In genomic region chr1:46552357-46553237, GRCh38 we compare ENCODE assay signal across 26 cellular contexts. TPM values are rescaled to one million over a fixed set of nuclear protein-coding genes. Genes with fewer than 3 reads are reported as not detected.
DNase-seq lines count a peak whose midpoint lies in the region; ATAC-seq, FAIRE-seq and TF ChIP-seq lines count a peak whose summit lies in the region.
"Had no signal": no experiment of that assay in that cellular context is flagged by ENCODE, and none has a peak within 500 bp of the region (broad histone marks: within the 10 kb centered on the region; RNA-seq: fewer than 3 reads in every experiment).

No MANE protein-coding gene starts in this region.

- DNase-seq in COR-L47 (lab: John Stamatoyannopoulos, UW) (peak; percentile 28), RWPE2 (ENCODE audit: low spot score) (peak; percentile 35), kidney (peak; percentile 37), spleen (peak; percentile 56), esophagus muscularis mucosa (ENCODE audit: extremely low spot score) (no peak), T1000 (lab: John Stamatoyannopoulos, UW) (no peak), endothelial cell (ENCODE audit: low spot score) (no peak)
- DNase-seq: ACHN; CD4-positive, alpha-beta T cell; DND-41; MM.1S; NCI-H1092 treated with DMSO at 0.1 percent for 48 hours; NCI-H1436 treated with DMSO at 0.1 percent for 48 hours; NCI-H2029; NCI-H2227 treated with DMSO at 0.1 percent for 48 hours; NCI-H510A treated with DMSO at 0.1 percent for 48 hours; NCI-H774; SJCRH30 had no signal

- no peak overlapping the region for H3K9ac ChIP-seq in kidney (ENCODE audit: low read length in 2 of 2)
- H3K9ac ChIP-seq: BLaER1 had no signal

- TF ChIP-seq EP300 in esophagus muscularis mucosa (IDR thresholded peaks at IDR 0.05) = no peak

- no peak for ATAC-seq in RWPE2 (ENCODE audit: low read depth)

- H3K4me1 Mint-ChIP-seq in endothelial cell (ENCODE audit: unreplicated experiment) = peaks cover 2% of the 10 kb centered on the region

- no peak overlapping the region for H3K4me3 ChIP-seq in RWPE2 (ENCODE audit: severe bottlenecking)
- H3K4me3 ChIP-seq in kidney (ENCODE audit: low read length in 2 of 2) = no peak overlapping the region
- no peak overlapping the region for H3K4me3 ChIP-seq in spleen
- no peak overlapping the region for H3K4me3 ChIP-seq in esophagus muscularis mucosa
- H3K4me3 ChIP-seq: BLaER1, K562, Peyer's patch, SJCRH30 had no signal

- no peak overlapping the region for H3K27ac Mint-ChIP-seq in endothelial cell (ENCODE audit: unreplicated experiment)
- H3K27ac Mint-ChIP-seq: CD4-positive, alpha-beta T cell had no signal

- no peak for FAIRE-seq in kidney (lab: Jason Lieb, UNC)
- FAIRE-seq: GM12891, H54, K562 had no signal

- 77 to 95% (median 92%) methylated on average over 10 of the region's 10 CpGs for WGBS in spleen, 5 donors
- 95% methylated on average over 10 of the region's 10 CpGs for WGBS in esophagus muscularis mucosa

- H3K9me3 ChIP-seq in RWPE2 (ENCODE audit: severe bottlenecking) (no peaks in the 10 kb centered on the region), kidney (ENCODE audit: control insufficient read depth in 1 of 2, low read length in 2 of 2) (no peaks in the 10 kb centered on the region), spleen (no peaks in the 10 kb centered on the region), esophagus muscularis mucosa (no peaks in the 10 kb centered on the region)
- H3K9me3 ChIP-seq: BLaER1, Peyer's patch, SJCRH30 had no signal

- no peaks in the 10 kb centered on the region for H3K36me3 Mint-ChIP-seq in endothelial cell (ENCODE audit: low read depth, unreplicated experiment)

- H3K4me1 ChIP-seq in RWPE2 (ENCODE audit: insufficient read depth, poor library complexity, severe bottlenecking) (no peaks in the 10 kb centered on the region), kidney (ENCODE audit: control insufficient read depth in 1 of 2, insufficient read depth in 1 of 2, low read depth in 1 of 2, low read length in 2 of 2) (no peaks in the 10 kb centered on the region), spleen (peaks cover 0 to 16% (median 0%) of the 10 kb centered on the region in 6 donors), esophagus muscularis mucosa (peaks cover 0 to 13% (median 10%) of the 10 kb centered on the region in 4 donors)
- H3K4me1 ChIP-seq: SJCRH30 had no signal

- H3K27me3 ChIP-seq in RWPE2 (ENCODE audit: insufficient read depth, poor library complexity, severe bottlenecking) (no peaks in the 10 kb centered on the region), spleen (replicated peaks in 1 of 7) (peaks cover 0 to 32% (median 0%) of the 10 kb centered on the region in 7 donors), esophagus muscularis mucosa (peaks cover 0 to 10% (median 0%) of the 10 kb centered on the region in 4 donors)
- H3K27me3 ChIP-seq: BLaER1, Peyer's patch, SJCRH30 had no signal

- H3K4me3 Mint-ChIP-seq in endothelial cell (ENCODE audit: unreplicated experiment) = no peak overlapping the region
- H3K4me3 Mint-ChIP-seq: CD4-positive, alpha-beta T cell had no signal

- H3K36me3 ChIP-seq in RWPE2 (ENCODE audit: low read depth) = no peaks in the 10 kb centered on the region
- H3K36me3 ChIP-seq in kidney (ENCODE audit: control insufficient read depth in 1 of 2, insufficient read depth in 2 of 2, low read length in 2 of 2) = no peaks in the 10 kb centered on the region
- peaks cover 0 to 6% (median 0%) of the 10 kb centered on the region in 6 donors for H3K36me3 ChIP-seq in spleen
- H3K36me3 ChIP-seq in esophagus muscularis mucosa = peaks cover 0 to 5% (median 2%) of the 10 kb centered on the region in 4 donors
- H3K36me3 ChIP-seq: BLaER1, SJCRH30 had no signal

- H3K9me3 Mint-ChIP-seq in endothelial cell (ENCODE audit: unreplicated experiment) = no peaks in the 10 kb centered on the region
- H3K9me3 Mint-ChIP-seq: CD4-positive, alpha-beta T cell had no signal

- intact Hi-C loops in kidney (cut with DNase I) (no loop called here), spleen (cut with DNase I; ENCODE audit: low total_unique reads) (no loop called here), esophagus muscularis mucosa (cut with DNase I) (no loop called here)

- no peak overlapping the region for H3K27ac ChIP-seq in RWPE2 (ENCODE audit: poor library complexity, severe bottlenecking)
- no peak overlapping the region for H3K27ac ChIP-seq in kidney (ENCODE audit: low read depth in 2 of 2, low read length in 2 of 2)
- H3K27ac ChIP-seq in spleen = no peak overlapping the region
- no peak overlapping the region for H3K27ac ChIP-seq in esophagus muscularis mucosa (replicated peaks in 1 of 4)
- H3K27ac ChIP-seq: BLaER1, Peyer's patch, SJCRH30 had no signal

- no peak for TF ChIP-seq CTCF in RWPE2 (IDR thresholded peaks at IDR 0.05; ENCODE audit: poor library complexity, severe bottlenecking)
- no peak for TF ChIP-seq CTCF in kidney (IDR thresholded peaks at IDR 0.05; ENCODE audit: borderline replicate concordance, extremely low read depth, insufficient read depth)
- no peak for TF ChIP-seq CTCF in spleen (IDR thresholded peaks at IDR 0.05 in 8 of 11, conservative IDR thresholded peaks at IDR 0.05 in 3 of 11)
- TF ChIP-seq CTCF in esophagus muscularis mucosa (IDR thresholded peaks at IDR 0.05) = no peak
- TF ChIP-seq CTCF in endothelial cell (IDR thresholded peaks at IDR 0.05; ENCODE audit: unreplicated experiment) = no peak

- TF ChIP-seq POLR2A in spleen (IDR thresholded peaks at IDR 0.05) (no peak), esophagus muscularis mucosa (IDR thresholded peaks at IDR 0.05; ENCODE audit: low read depth) (no peak)

- no peaks in the 10 kb centered on the region for H3K27me3 Mint-ChIP-seq in endothelial cell (ENCODE audit: unreplicated experiment)

RNA-seq across cellular contexts. Expression of gene KNCN, which starts 1.1 kb away (rescaled TPM):
- total RNA-seq in kidney (not detected), spleen (not detected), esophagus muscularis mucosa (not detected), endothelial cell (ENCODE audit: unreplicated experiment) (not detected)
- polyA plus RNA-seq in kidney (ENCODE audit: insufficient read depth, low read depth, low replicate concordance) (not detected), spleen (not detected)
- total RNA-seq: CD4-positive, alpha-beta T cell; G401; K562; LHCN-M2; OCI-LY7; Peyer's patch had no signal
- polyA plus RNA-seq: K562 had no signal

RNA-seq across cellular contexts. Expression of gene MKNK1, which starts 51.5 kb away (rescaled TPM):
- total RNA-seq in kidney (49.7 TPM), spleen (100 to 1,000 TPM in 5 of 7 donors, 10 to 100 TPM in 2; 67.3 to 169 (median 114) TPM), esophagus muscularis mucosa (10 to 100 TPM; 27.7 to 37.0 (median 29.3) TPM), endothelial cell (ENCODE audit: unreplicated experiment) (57.9 TPM)
- polyA plus RNA-seq in kidney (ENCODE audit: insufficient read depth, low read depth, low replicate concordance) (17.5 TPM), spleen (10 to 100 TPM; 19.2 to 42.7 (median 35.6) TPM)

Comparison
In these comparisons a context has a peak if more than half of its experiments do, and no peak if none do; other contexts are left out.
1. DNase-seq: peak in COR-L47 (single experiment), RWPE2 (single experiment), kidney (single experiment) and spleen (single experiment); none in esophagus muscularis mucosa (single experiment), T1000 (single experiment) and endothelial cell (single experiment).